Comparison of ENCODE assay signal across 13 cellular contexts in the genomic region with DNA sequence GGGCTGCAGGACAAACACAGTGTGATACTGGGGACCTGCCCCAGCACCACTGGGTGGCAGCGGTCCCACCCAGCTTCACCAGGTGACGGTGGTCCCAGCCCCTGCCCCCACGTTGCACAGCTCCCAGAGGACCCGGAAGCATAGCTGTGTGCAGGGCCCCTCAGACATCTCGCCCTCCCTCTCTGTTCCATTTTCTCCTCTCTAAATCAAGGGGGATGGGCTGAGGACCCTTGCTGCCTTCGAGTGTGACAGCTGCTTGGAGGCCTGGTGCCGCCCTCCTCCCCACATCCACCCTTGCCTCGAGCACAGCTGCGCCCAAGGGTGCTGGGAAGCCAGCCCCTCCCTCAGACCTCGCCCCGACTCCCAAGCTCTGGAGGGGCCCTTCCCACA.
"Had no signal": no experiment of that assay in that cellular context is flagged by ENCODE, and none has a peak within 500 bp of the region (broad histone marks: within the 10 kb centered on the region; RNA-seq: fewer than 3 reads in every experiment).

No MANE protein-coding gene starts in this region.

- H3K27ac ChIP-seq: adrenal gland, dorsolateral prefrontal cortex had no signal

- H3K27me3 ChIP-seq: dorsolateral prefrontal cortex, pancreas had no signal

- H3K4me1 ChIP-seq: adrenal gland, pancreas had no signal

- H3K9me3 ChIP-seq: adrenal gland, pancreas had no signal

- H3K36me3 ChIP-seq: adrenal gland, pancreas had no signal

- ATAC-seq: activated CD4-positive, alpha-beta T cell treated with anti-CD3 and anti-CD28 coated beads for 36 hours; activated CD8-positive, alpha-beta T cell treated with anti-CD3 and anti-CD28 coated beads, Interleukin-2, amount 10 ng/mL, durations not matched to agents 7 days and 5 days; activated T-helper 17 cell treated with anti-CD3 and anti-CD28 coated beads, Interleukin-2, amount 50 U/mL, for 72 hours had no signal

- H3K4me3 ChIP-seq: adrenal gland, smooth muscle cell had no signal

- DNase-seq: activated CD4-positive, alpha-beta T cell treated with anti-CD3 and anti-CD28 coated beads for 36 hours; activated CD8-positive, alpha-beta T cell treated with anti-CD3 and anti-CD28 coated beads, Interleukin-2, amount 10 ng/mL, durations not matched to agents 7 days and 5 days; activated naive CD4-positive, alpha-beta T cell treated with anti-CD3 and anti-CD28 coated beads for 36 hours; adrenal gland; hippocampal formation; mammary epithelial cell; nephron progenitor cell; T1000; trophoblast cell had no signal
